In the genomic region with DNA sequence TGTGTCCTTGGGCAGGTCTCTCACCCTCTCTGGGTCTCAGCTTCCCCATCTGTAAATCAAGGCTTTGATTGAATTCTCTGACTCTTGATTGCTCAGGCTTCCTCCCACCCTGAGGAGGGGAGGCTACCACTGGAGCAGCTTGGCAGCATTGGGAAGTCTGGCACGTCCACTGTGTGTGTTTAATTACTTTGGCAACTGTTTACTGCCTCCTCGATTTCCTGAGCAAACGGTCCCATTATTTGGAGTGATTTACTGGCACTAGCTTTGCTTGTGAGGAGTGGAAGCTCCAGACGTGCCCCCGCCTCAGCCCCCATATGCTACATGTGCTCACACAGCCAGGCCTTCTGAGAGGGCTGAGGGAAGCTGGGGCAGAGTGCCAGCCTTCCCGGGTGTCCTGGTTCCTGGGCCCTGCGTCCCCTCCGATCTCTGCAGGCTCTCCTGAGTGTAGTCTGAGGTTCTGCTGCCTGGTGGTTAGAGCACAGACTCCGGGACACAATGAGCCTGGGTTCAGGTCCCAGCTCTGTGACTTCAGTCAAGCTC, we compare ENCODE assay signal across 21 cellular contexts.
A peak's percentile ranks its signal among the peaks of the same experiment; 100 is the strongest.
DNase-seq lines count a peak whose midpoint lies in the region; ATAC-seq and TF ChIP-seq lines count a peak whose summit lies in the region.
"Had no signal": no experiment of that assay in that cellular context is flagged by ENCODE, and none has a peak within 500 bp of the region (broad histone marks: within the 10 kb centered on the region; RNA-seq: fewer than 3 reads in every experiment).

No MANE protein-coding gene starts in this region.

- TF ChIP-seq EP300 in stomach (IDR thresholded peaks at IDR 0.05) = no peak

- H3K36me3 Mint-ChIP-seq in activated CD8-positive, alpha-beta memory T cell treated with anti-CD3 and anti-CD28 coated beads, Interleukin-2, amount 10 ng/mL, durations not matched to agents 7 days and 5 days = no peaks in the 10 kb centered on the region
- H3K36me3 Mint-ChIP-seq: naive thymus-derived CD4-positive, alpha-beta T cell had no signal

- no peaks in the 10 kb centered on the region for H3K27me3 Mint-ChIP-seq in activated CD8-positive, alpha-beta memory T cell treated with anti-CD3 and anti-CD28 coated beads, Interleukin-2, amount 10 ng/mL, durations not matched to agents 7 days and 5 days
- H3K27me3 Mint-ChIP-seq: stimulated activated naive CD8-positive, alpha-beta T cell treated with anti-CD3 and anti-CD28 coated beads, Interleukin-15, Interleukin-2, amounts not matched to agents 100 ng/mL and 50 ng/mL, for 24 hours had no signal

- no peak overlapping the region for H3K4me3 ChIP-seq in stomach
- H3K4me3 ChIP-seq: breast epithelium, ovary, upper lobe of left lung had no signal

- TF ChIP-seq POLR2A in stomach (IDR thresholded peaks at IDR 0.05) = no peak

- no peaks in the 10 kb centered on the region for H3K36me3 ChIP-seq in stomach
- H3K36me3 ChIP-seq: breast epithelium, ovary, upper lobe of left lung had no signal

- TF ChIP-seq CTCF in stomach (IDR thresholded peaks at IDR 0.05) = no peak

- H3K27ac ChIP-seq in stomach = no peak overlapping the region
- H3K27ac ChIP-seq: breast epithelium, HL-60, ovary, upper lobe of left lung had no signal

- 10 to 36% (median 20%) methylated on average over 4 to 9 of the region's 9 CpGs for WGBS in stomach, 5 donors

- intact Hi-C loops in stomach (cut with DNase I; ENCODE audit: low total_unique reads) = no loop called here
- intact Hi-C loops in left ventricle myocardium superior (cut with micrococcal nuclease) = no loop called here

- no peaks in the 10 kb centered on the region for H3K4me1 ChIP-seq in stomach
- H3K4me1 ChIP-seq: breast epithelium, upper lobe of left lung had no signal

- no peaks in the 10 kb centered on the region for H3K27me3 ChIP-seq in stomach
- H3K27me3 ChIP-seq: breast epithelium, ovary, upper lobe of left lung had no signal

- H3K4me1 Mint-ChIP-seq in activated CD8-positive, alpha-beta memory T cell treated with anti-CD3 and anti-CD28 coated beads, Interleukin-2, amount 10 ng/mL, durations not matched to agents 7 days and 5 days = no peaks in the 10 kb centered on the region
- H3K4me1 Mint-ChIP-seq: naive thymus-derived CD4-positive, alpha-beta T cell had no signal

- no peak for ATAC-seq in activated CD8-positive, alpha-beta memory T cell treated with anti-CD3 and anti-CD28 coated beads, Interleukin-2, amount 10 ng/mL, durations not matched to agents 7 days and 5 days
- ATAC-seq in GM18520 (IDR thresholded peaks at IDR 0.05; ENCODE audit: unreplicated experiment) (no peak), left ventricle myocardium superior (no peak), GM21786 (IDR thresholded peaks at IDR 0.05; ENCODE audit: unreplicated experiment) (no peak)
- ATAC-seq: HepG2; left cardiac atrium; naive thymus-derived CD4-positive, alpha-beta T cell had no signal

- H3K9me3 ChIP-seq in stomach = no peaks in the 10 kb centered on the region
- H3K9me3 ChIP-seq: breast epithelium, ovary, upper lobe of left lung had no signal

- H3K27ac Mint-ChIP-seq in activated CD8-positive, alpha-beta memory T cell treated with anti-CD3 and anti-CD28 coated beads, Interleukin-2, amount 10 ng/mL, durations not matched to agents 7 days and 5 days = no peak overlapping the region
- H3K27ac Mint-ChIP-seq: naive thymus-derived CD4-positive, alpha-beta T cell; stimulated activated naive CD8-positive, alpha-beta T cell treated with anti-CD3 and anti-CD28 coated beads, Interleukin-15, Interleukin-2, amounts not matched to agents 100 ng/mL and 50 ng/mL, for 24 hours had no signal

- peak; percentile 28 for DNase-seq in activated CD8-positive, alpha-beta memory T cell treated with anti-CD3 and anti-CD28 coated beads, Interleukin-2, amount 10 ng/mL, durations not matched to agents 7 days and 5 days
- DNase-seq in activated CD8-positive, alpha-beta memory T cell treated with anti-CD3 and anti-CD28 coated beads, Interleukin-2, amount 50 U/mL, for 4 hours = no peak
- peak; percentile 18 for DNase-seq in NCI-H2171 (lab: John Stamatoyannopoulos, UW)
- DNase-seq in cerebellar cortex (ENCODE audit: low spot score) = peak; percentile 62
- DNase-seq in stomach = peak; percentile 59
- DNase-seq in left ventricle myocardium superior = no peak
- DNase-seq: AML-193; cortex of kidney; HCEC 1CT; left cardiac atrium; naive thymus-derived CD4-positive, alpha-beta T cell; NCI-H1436 treated with DMSO at 0.1 percent for 48 hours; stimulated activated CD4-positive, alpha-beta T cell treated with anti-CD3 and anti-CD28 coated beads, Interleukin-4, amount 100 ng/mL, for 4 hours; upper lobe of left lung had no signal

- no peak overlapping the region for H3K4me3 Mint-ChIP-seq in activated CD8-positive, alpha-beta memory T cell treated with anti-CD3 and anti-CD28 coated beads, Interleukin-2, amount 10 ng/mL, durations not matched to agents 7 days and 5 days
- H3K4me3 Mint-ChIP-seq: naive thymus-derived CD4-positive, alpha-beta T cell; stimulated activated naive CD8-positive, alpha-beta T cell treated with anti-CD3 and anti-CD28 coated beads, Interleukin-15, Interleukin-2, amounts not matched to agents 100 ng/mL and 50 ng/mL, for 24 hours had no signal

- CTCF ChIA-PET in activated CD8-positive, alpha-beta memory T cell treated with anti-CD3 and anti-CD28 coated beads, Interleukin-2, amount 10 ng/mL, durations not matched to agents 7 days and 5 days (lab: Charles Lee) = no interaction called here

- no peaks in the 10 kb centered on the region for H3K9me3 Mint-ChIP-seq in activated CD8-positive, alpha-beta memory T cell treated with anti-CD3 and anti-CD28 coated beads, Interleukin-2, amount 10 ng/mL, durations not matched to agents 7 days and 5 days (ENCODE audit: low read depth)
- H3K9me3 Mint-ChIP-seq: stimulated activated naive CD8-positive, alpha-beta T cell treated with anti-CD3 and anti-CD28 coated beads, Interleukin-15, Interleukin-2, amounts not matched to agents 100 ng/mL and 50 ng/mL, for 24 hours had no signal

Comparison
In these comparisons a context has a peak if more than half of its experiments do, and no peak if none do; other contexts are left out.
1. DNase-seq: peak in activated CD8-positive, alpha-beta memory T cell treated with anti-CD3 and anti-CD28 coated beads, Interleukin-2, amount 10 ng/mL, durations not matched to agents 7 days and 5 days (single experiment), NCI-H2171 (single experiment), cerebellar cortex (single experiment) and stomach (single experiment); none in activated CD8-positive, alpha-beta memory T cell treated with anti-CD3 and anti-CD28 coated beads, Interleukin-2, amount 50 U/mL, for 4 hours (single experiment) and left ventricle myocardium superior (single experiment).